ENCODE assay signal across 23 cellular contexts in the genomic region with DNA sequence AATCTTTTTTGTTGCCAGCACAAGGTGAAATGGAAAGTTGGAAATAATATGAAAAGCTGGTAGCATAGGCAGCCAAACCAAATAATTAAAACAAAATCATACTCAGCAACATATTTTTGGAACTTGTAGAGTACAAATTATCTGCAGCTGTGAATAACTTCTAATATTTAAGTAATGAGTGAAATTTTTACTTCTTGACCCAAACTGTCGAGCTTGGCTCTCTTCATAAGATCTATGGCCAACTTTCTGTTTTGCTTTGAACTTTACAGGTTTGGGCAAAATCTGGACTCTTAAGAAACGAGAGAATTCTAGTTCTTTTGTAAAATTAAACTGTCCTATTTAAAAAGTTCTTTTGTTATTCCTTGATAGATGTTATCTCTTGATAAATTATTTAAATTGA.
"Had no signal": no experiment of that assay in that cellular context is flagged by ENCODE, and none has a peak within 500 bp of the region (broad histone marks: within the 10 kb centered on the region; RNA-seq: fewer than 3 reads in every experiment).

No MANE protein-coding gene starts in this region.

- H3K4me3 ChIP-seq: K562, Peyer's patch had no signal

- ATAC-seq: activated CD8-positive, alpha-beta T cell treated with anti-CD3 and anti-CD28 coated beads, Interleukin-2, amount 10 ng/mL, durations not matched to agents 7 days and 5 days; K562; T-helper 17 cell; WTC11 had no signal

- H3K27me3 ChIP-seq: adrenal gland, Peyer's patch had no signal

- FAIRE-seq: K562 had no signal

- H3K27ac ChIP-seq: adrenal gland, Peyer's patch had no signal

- H3K36me3 ChIP-seq: adrenal gland, Peyer's patch had no signal

- H3K4me1 ChIP-seq: adrenal gland, Peyer's patch had no signal

- DNase-seq: activated CD4-positive, alpha-beta T cell treated with anti-CD3 and anti-CD28 coated beads for 48 hours; activated CD4-positive, alpha-beta T cell treated with anti-CD3 and anti-CD28 coated beads, Interleukin-2, amount 50 U/mL, for 4 hours; activated CD4-positive, CD25-positive, alpha-beta regulatory T cell treated with anti-CD3 and anti-CD28 coated beads, Interleukin-2, amount 50 U/mL, for 72 hours; activated CD8-positive, alpha-beta memory T cell treated with anti-CD3 and anti-CD28 coated beads, Interleukin-2, amount 50 U/mL, for 48 hours; activated CD8-positive, alpha-beta T cell treated with anti-CD3 and anti-CD28 coated beads, Interleukin-2, amount 10 ng/mL, durations not matched to agents 7 days and 5 days; activated naive CD4-positive, alpha-beta T cell treated with anti-CD3 and anti-CD28 coated beads, Interleukin-2, amount 50 U/mL, for 16 hours; activated naive CD8-positive, alpha-beta T cell treated with anti-CD3 and anti-CD28 coated beads, Interleukin-2, amount 10 ng/mL, durations not matched to agents 7 days and 5 days; activated T-cell treated with anti-CD3 and anti-CD28 coated beads, Interleukin-2, amount 50 U/mL, for 1 hour; adrenal gland; anterior cingulate cortex; Karpas-422; MM.1S; NCI-H1105 treated with DMSO at 0.1 percent for 48 hours; NCI-H146; NCI-H187 treated with DMSO at 0.1 percent for 48 hours; NCI-H2081 treated with DMSO at 0.1 percent for 48 hours; NCI-H524; Peyer's patch; SIG-M5; T-helper 17 cell; T-helper 9 cell had no signal
